ENCODE assay signal across 12 cellular contexts in genomic region chr17:75697651-75698291, GRCh38. TPM values are rescaled to one million over a fixed set of nuclear protein-coding genes. Genes with fewer than 3 reads are reported as not detected.
A peak's percentile ranks its signal among the peaks of the same experiment; 100 is the strongest.
DNase-seq lines count a peak whose midpoint lies in the region; ATAC-seq, FAIRE-seq and TF ChIP-seq lines count a peak whose summit lies in the region.
"Had no signal": no experiment of that assay in that cellular context is flagged by ENCODE, and none has a peak within 500 bp of the region (broad histone marks: within the 10 kb centered on the region; RNA-seq: fewer than 3 reads in every experiment).

No MANE protein-coding gene starts in this region.

- no TSS peak for BruUV-seq in K562 (replicated peaks; lab: Mats Ljungman, UMichigan)

- peaks cover 3% of the 10 kb centered on the region for H3K9me1 ChIP-seq in K562 (ENCODE audit: control insufficient read depth, insufficient read depth, low read length)
- no peaks in the 10 kb centered on the region for H3K9me1 ChIP-seq in keratinocyte (ENCODE audit: control insufficient read depth, extremely low read depth, insufficient read depth, low read length)

- H4K20me1 ChIP-seq in K562 (replicated peaks; ENCODE audit: control insufficient read depth, insufficient read depth, low read length) (0 out of 2 replicates have a peak, but pooled peaks cover 8% of the 10 kb centered on the region), keratinocyte (ENCODE audit: control insufficient read depth, extremely low read depth, insufficient read depth, low read length) (no peaks in the 10 kb centered on the region)

- no peak for TF ChIP-seq POLR2A in K562 (conservative IDR thresholded peaks at IDR 0.05)

- H3K27ac ChIP-seq in K562 (ENCODE audit: extremely low read depth, low read depth, low read length), result no peak overlapping the region
- peak overlapping the region; percentile 86 for H3K27ac ChIP-seq in keratinocyte (ENCODE audit: control insufficient read depth, insufficient read depth, low read length)

- H3K36me3 ChIP-seq in K562 (ENCODE audit: control insufficient read depth, insufficient read depth, low read length) (peaks cover 85% of the 10 kb centered on the region), keratinocyte (ENCODE audit: control insufficient read depth in 2 of 2, extremely low read depth in 1 of 2, insufficient read depth in 2 of 2, low read length in 2 of 2) (peaks cover 16 to 43% of the 10 kb centered on the region in 2 experiments)

- 91% methylated on average over 8 of the region's 10 CpGs for WGBS in K562 (ENCODE audit: insufficient coverage, low coverage, missing lambda C conversion rate)

- peaks cover 20% of the 10 kb centered on the region for H3K36me3 Mint-ChIP-seq in activated naive CD4-positive, alpha-beta T cell treated with anti-CD3 and anti-CD28 coated beads for 36 hours (ENCODE audit: low read depth)
- peaks cover 0 to 76% (median 16%) of the 10 kb centered on the region in 3 donors for H3K36me3 Mint-ChIP-seq in naive thymus-derived CD8-positive, alpha-beta T cell

- H3K9ac ChIP-seq in K562 (ENCODE audit: insufficient read depth in 1 of 2, low read depth in 2 of 2, low read length in 2 of 2) (peak overlapping the region in 1 of 2 experiments; percentile 76; a peak in 1 of 4 replicates), keratinocyte (ENCODE audit: control insufficient read depth, extremely low read depth, insufficient read depth, low read length) (peak overlapping the region; percentile 70)

- intact Hi-C loops in K562 (cut with micrococcal nuclease), result no loop called here
- intact Hi-C loops in activated naive CD4-positive, alpha-beta T cell treated with anti-CD3 and anti-CD28 coated beads for 36 hours (cut with micrococcal nuclease), result no loop called here

- peak; percentile 77 for DNase-seq in ELF-1 (ENCODE audit: low read depth, low spot score)
- DNase-seq in K562 (ENCODE audit: extremely low read depth in 1 of 4, low spot score in 3 of 4), result no peak
- DNase-seq in keratinocyte (ENCODE audit: low read depth, low spot score), result no peak
- peak; percentile 95 for DNase-seq in putamen (ENCODE audit: low spot score)
- no peak for DNase-seq in T1000 (lab: John Stamatoyannopoulos, UW)
- DNase-seq in GM10266 (ENCODE audit: extremely low spot score), result no peak
- DNase-seq in activated naive CD4-positive, alpha-beta T cell treated with anti-CD3 and anti-CD28 coated beads for 36 hours, result no peak
- DNase-seq in naive thymus-derived CD8-positive, alpha-beta T cell, result no peak
- DNase-seq: CD4-positive, CD25-positive, alpha-beta regulatory T cell; NCI-H226 had no signal

- dilution Hi-C loops in keratinocyte (cut with MboI; ENCODE audit: extremely low pct_ligation_motif_present, low sequenced_read_pairs), result no loop called here

- no peaks in the 10 kb centered on the region for H3K79me2 ChIP-seq in K562 (ENCODE audit: control insufficient read depth, insufficient read depth, low read length)
- H3K79me2 ChIP-seq in keratinocyte (ENCODE audit: control insufficient read depth, insufficient read depth, low read length), result peaks cover 16% of the 10 kb centered on the region

- no peak for TF ChIP-seq CTCF in K562 (IDR thresholded peaks at IDR 0.05 in 2 of 3, conservative IDR thresholded peaks at IDR 0.05 in 1 of 3; ENCODE audit: insufficient read depth in 2 of 3, low read depth in 1 of 3, low read length in 3 of 3)
- TF ChIP-seq CTCF in keratinocyte (optimal IDR thresholded peaks at IDR 0.05 in 1 of 3, IDR thresholded peaks at IDR 0.05 in 1 of 3, conservative IDR thresholded peaks at IDR 0.05 in 1 of 3; ENCODE audit: extremely low read depth in 1 of 3, insufficient read depth in 2 of 3, low read length in 3 of 3), result no peak
- no peak for TF ChIP-seq CTCF in GM10266 (IDR thresholded peaks at IDR 0.05; ENCODE audit: control insufficient read depth, insufficient read depth, low read depth, missing control alignments)

- in situ Hi-C loops in K562 (cut with MboI), result no loop called here

- H3K27me3 ChIP-seq in K562 (ENCODE audit: control insufficient read depth in 2 of 2, insufficient read depth in 2 of 2, low read length in 2 of 2) (no peaks in the 10 kb centered on the region), keratinocyte (ENCODE audit: control insufficient read depth, extremely low read depth, insufficient read depth, low read length) (no peaks in the 10 kb centered on the region)

- peaks cover 5% of the 10 kb centered on the region in 2 experiments; a peak in 4 of 5 replicates for H3K4me1 ChIP-seq in K562 (replicated peaks in 1 of 2; ENCODE audit: control insufficient read depth in 2 of 2, insufficient read depth in 2 of 2, low read length in 2 of 2)
- H3K4me1 ChIP-seq in keratinocyte (ENCODE audit: control insufficient read depth, extremely low read depth, insufficient read depth, low read length), result peaks cover 88% of the 10 kb centered on the region

- CTCF ChIA-PET in K562 (lab: Yijun Ruan, JAX; ENCODE audit: low intra/inter-chr PET ratio), result no interaction called here
- CTCF ChIA-PET in activated naive CD4-positive, alpha-beta T cell treated with anti-CD3 and anti-CD28 coated beads for 36 hours (lab: Charles Lee), result interaction anchor here (1.2 kb wide), 1 partner anchor 109 kb away, joined by 3 read pairs; no protein-coding TSS in a partner anchor

- TF ChIP-seq RAD21 in K562 (CRISPR knock-in tag; conservative IDR thresholded peaks at IDR 0.05 in 1 of 2, IDR thresholded peaks at IDR 0.05 in 1 of 2), result no peak

- no peaks in the 10 kb centered on the region for H3K9me3 ChIP-seq in K562 (replicated peaks; ENCODE audit: control insufficient read depth, insufficient read depth, low read depth, low read length)
- no peaks in the 10 kb centered on the region for H3K9me3 ChIP-seq in keratinocyte (ENCODE audit: control insufficient read depth, low read depth, low read length)

- H2AFZ ChIP-seq in K562 (ENCODE audit: low read depth, low read length) (no peak overlapping the region), keratinocyte (ENCODE audit: control insufficient read depth, low read length) (no peak overlapping the region)

- no peaks in the 10 kb centered on the region for H3K9me3 Mint-ChIP-seq in activated naive CD4-positive, alpha-beta T cell treated with anti-CD3 and anti-CD28 coated beads for 36 hours
- no peaks in the 10 kb centered on the region for H3K9me3 Mint-ChIP-seq in naive thymus-derived CD8-positive, alpha-beta T cell
- H3K9me3 Mint-ChIP-seq: CD4-positive, CD25-positive, alpha-beta regulatory T cell; central memory CD8-positive, alpha-beta T cell had no signal

- no peak overlapping the region for H3K4me3 Mint-ChIP-seq in activated naive CD4-positive, alpha-beta T cell treated with anti-CD3 and anti-CD28 coated beads for 36 hours
- H3K4me3 Mint-ChIP-seq in naive thymus-derived CD8-positive, alpha-beta T cell, result peak overlapping the region in 1 of 10 donors; percentile 14
- H3K4me3 Mint-ChIP-seq: CD4-positive, CD25-positive, alpha-beta regulatory T cell; central memory CD8-positive, alpha-beta T cell had no signal

- H3K4me2 ChIP-seq in K562 (ENCODE audit: insufficient read depth, low read length), result no peak overlapping the region
- peak overlapping the region; percentile 7 for H3K4me2 ChIP-seq in keratinocyte (ENCODE audit: control insufficient read depth, extremely low read depth, insufficient read depth, low read depth, low read length)

- H3K4me3 ChIP-seq in K562 (no peak overlapping the region), keratinocyte (ENCODE audit: control insufficient read depth in 2 of 3, extremely low read depth in 1 of 3, insufficient read depth in 2 of 3, low read depth in 1 of 3, low read length in 3 of 3) (no peak overlapping the region)

- no peak for FAIRE-seq in K562 (lab: Jason Lieb, UNC)
- FAIRE-seq in keratinocyte (lab: Jason Lieb, UNC), result peak; percentile 36
- FAIRE-seq: GM12892 had no signal

- TF ChIP-seq EP300 in K562 (IDR thresholded peaks at IDR 0.05; ENCODE audit: low read length), result no peak

- H3K27ac Mint-ChIP-seq in activated naive CD4-positive, alpha-beta T cell treated with anti-CD3 and anti-CD28 coated beads for 36 hours, result no peak overlapping the region
- H3K27ac Mint-ChIP-seq in naive thymus-derived CD8-positive, alpha-beta T cell, result peak overlapping the region in 3 of 10 donors; percentile 51 to 62 (median 60)

- no peak for ATAC-seq in K562
- no peak for ATAC-seq in naive thymus-derived CD8-positive, alpha-beta T cell

- no peaks in the 10 kb centered on the region for H3K4me1 Mint-ChIP-seq in activated naive CD4-positive, alpha-beta T cell treated with anti-CD3 and anti-CD28 coated beads for 36 hours (ENCODE audit: low read depth)
- peaks cover 0 to 4% (median 3%) of the 10 kb centered on the region in 4 donors for H3K4me1 Mint-ChIP-seq in naive thymus-derived CD8-positive, alpha-beta T cell

- POLR2A ChIA-PET in K562 (lab: Yijun Ruan, JAX), result interaction anchor here (0.7 to 1.4 kb wide), 5 partner anchors 11 to 97 kb away, joined by 3 to 4 read pairs (median 4); no protein-coding TSS in a partner anchor
- POLR2A ChIA-PET in naive thymus-derived CD8-positive, alpha-beta T cell (lab: Charles Lee), result interaction anchor here (0.5 to 1.0 kb wide), 2 partner anchors 40 to 53 kb away, joined by 3 read pairs; no protein-coding TSS in a partner anchor

- H3K27me3 Mint-ChIP-seq in activated naive CD4-positive, alpha-beta T cell treated with anti-CD3 and anti-CD28 coated beads for 36 hours (ENCODE audit: low read depth), result no peaks in the 10 kb centered on the region
- no peaks in the 10 kb centered on the region for H3K27me3 Mint-ChIP-seq in naive thymus-derived CD8-positive, alpha-beta T cell
- H3K27me3 Mint-ChIP-seq: CD4-positive, CD25-positive, alpha-beta regulatory T cell; central memory CD8-positive, alpha-beta T cell had no signal

RNA-seq across cellular contexts. Expression of gene ITGB4, which starts 23.5 kb away (rescaled TPM):
- 0.84 and 1.1 TPM in 2 replicates for total RNA-seq in K562 (2011; cell fraction: chromatin; rRNA removed; ENCODE audit: low replicate concordance)
- 1.7 and 2.4 TPM in 2 replicates for total RNA-seq in K562 (2011; cell fraction: nucleolus; rRNA removed)
- total RNA-seq in K562 (2011; cell fraction: nucleoplasm; rRNA removed), result 1.4 and 1.9 TPM in 2 replicates
- total RNA-seq in K562 (2014; rRNA removed) (0.05 and 0.82 TPM in 2 replicates), K562 (2014; rRNA removed; fragmentation: Illumina TruSeq; extraction: Trizol) (not detected in 2 replicates), K562 (2015; rRNA removed; fragmentation: Illumina TruSeq; extraction: Trizol) (0.25 and 0.26 TPM in 2 replicates), K562 (2021) (0.89 and 2.8 TPM in 2 replicates)
- polyA plus RNA-seq in K562 (2011; rRNA removed) (0.95 and 1.3 TPM in 2 replicates), K562 (2014; fragmentation: Illumina TruSeq; extraction: Trizol) (0.58 and 0.86 TPM in 2 replicates), K562 (2014; fragmentation: Nextera tagmentation; extraction: Ambion mirVana) (not detected), K562 (2014; rRNA removed) (0.93 and 1.2 TPM in 2 replicates), keratinocyte (761 to 1,084 TPM (median 1,039 TPM) in 3 replicates)
- polyA plus RNA-seq in K562 (2011; cell fraction: cytosol; rRNA removed), result 1.1 and 2.0 TPM in 2 replicates
- 2.3 and 2.6 TPM in 2 replicates for polyA plus RNA-seq in K562 (2011; cell fraction: nucleus; rRNA removed)
- polyA plus RNA-seq in K562 (2012), result 1.9 and 4.1 TPM in 2 replicates
- polyA minus RNA-seq in K562 (2011; rRNA and poly(A)+ RNA removed), result 0.24 and 0.32 TPM in 2 replicates
- 3.4 and 4.2 TPM in 2 replicates for polyA minus RNA-seq in K562 (2011; cell fraction: cytosol; rRNA and poly(A)+ RNA removed)
- 0.89 and 1.2 TPM in 2 replicates for polyA minus RNA-seq in K562 (2011; cell fraction: nucleus; rRNA and poly(A)+ RNA removed)
- polyA plus RNA-seq in keratinocyte (2011; ENCODE audit: low read depth), result 357 TPM
- 399 and 802 TPM in 2 replicates for polyA plus RNA-seq in keratinocyte (2011; cell fraction: cytosol; rRNA removed)
- 3,183 and 4,055 TPM in 2 replicates for polyA plus RNA-seq in keratinocyte (2011; cell fraction: nucleus; rRNA removed)
- polyA plus RNA-seq in keratinocyte (2012; ENCODE audit: low replicate concordance), result 790 and 2,344 TPM in 2 replicates
- polyA minus RNA-seq in keratinocyte, result 1,878 to 7,870 TPM (median 1,919 TPM) in 3 replicates
- 2,383 TPM for polyA minus RNA-seq in keratinocyte (2011; cell fraction: cytosol; rRNA and poly(A)+ RNA removed)
- polyA minus RNA-seq in keratinocyte (2011; cell fraction: nucleus; rRNA and poly(A)+ RNA removed), result 4,240 and 4,449 TPM in 2 replicates
- total RNA-seq in activated naive CD4-positive, alpha-beta T cell treated with anti-CD3 and anti-CD28 coated beads for 36 hours, result 1 to 10 TPM in 1 of 2 experiments, under 1 TPM in 1; 0.83 to 1.0 TPM
- total RNA-seq in naive thymus-derived CD8-positive, alpha-beta T cell, result 1 to 10 TPM; 1.5 to 2.4 TPM
- polyA plus RNA-seq in naive thymus-derived CD8-positive, alpha-beta T cell, result 1 to 10 TPM in 2 of 3 donors, under 1 TPM in 1; 0.35 to 1.9 (median 1.4) TPM
- total RNA-seq: CD4-positive, CD25-positive, alpha-beta regulatory T cell had no signal

RNA-seq across cellular contexts. Expression of gene SAP30BP, which starts 30.6 kb away (rescaled TPM):
- total RNA-seq in K562 (2011; cell fraction: chromatin; rRNA removed; ENCODE audit: low replicate concordance), result 143 and 213 TPM in 2 replicates
- 100 and 111 TPM in 2 replicates for total RNA-seq in K562 (2011; cell fraction: nucleolus; rRNA removed)
- total RNA-seq in K562 (2011; cell fraction: nucleoplasm; rRNA removed), result 123 and 149 TPM in 2 replicates
- total RNA-seq in K562 (2014; rRNA removed) (57.9 and 59.7 TPM in 2 replicates), K562 (2014; rRNA removed; fragmentation: Illumina TruSeq; extraction: Trizol) (45.3 and 51.8 TPM in 2 replicates), K562 (2015; rRNA removed; fragmentation: Illumina TruSeq; extraction: Trizol) (62.4 and 64.7 TPM in 2 replicates), K562 (2021) (60.6 and 71.7 TPM in 2 replicates)
- polyA plus RNA-seq in K562 (2011; rRNA removed) (69.3 and 70.7 TPM in 2 replicates), K562 (2014; fragmentation: Illumina TruSeq; extraction: Trizol) (90.8 and 91.7 TPM in 2 replicates), K562 (2014; fragmentation: Nextera tagmentation; extraction: Ambion mirVana) (100 to 1,000 TPM; 103 to 154 TPM), K562 (2014; rRNA removed) (67.8 and 86.4 TPM in 2 replicates), keratinocyte (99.0 to 103 TPM (median 101 TPM) in 3 replicates)
- 58.9 and 85.2 TPM in 2 replicates for polyA plus RNA-seq in K562 (2011; cell fraction: cytosol; rRNA removed)
- polyA plus RNA-seq in K562 (2011; cell fraction: nucleus; rRNA removed), result 164 and 209 TPM in 2 replicates
- 49.6 and 51.6 TPM in 2 replicates for polyA plus RNA-seq in K562 (2012)
- 49.7 and 52.3 TPM in 2 replicates for polyA minus RNA-seq in K562 (2011; rRNA and poly(A)+ RNA removed)
- polyA minus RNA-seq in K562 (2011; cell fraction: cytosol; rRNA and poly(A)+ RNA removed), result 25.6 and 27.8 TPM in 2 replicates
- 44.7 and 59.0 TPM in 2 replicates for polyA minus RNA-seq in K562 (2011; cell fraction: nucleus; rRNA and poly(A)+ RNA removed)
- polyA plus RNA-seq in keratinocyte (2011; ENCODE audit: low read depth), result 115 TPM
- polyA plus RNA-seq in keratinocyte (2011; cell fraction: cytosol; rRNA removed), result 97.8 and 111 TPM in 2 replicates
- polyA plus RNA-seq in keratinocyte (2011; cell fraction: nucleus; rRNA removed), result 174 and 189 TPM in 2 replicates
- 80.5 and 96.0 TPM in 2 replicates for polyA plus RNA-seq in keratinocyte (2012; ENCODE audit: low replicate concordance)
- 44.9 to 68.4 TPM (median 58.9 TPM) in 3 replicates for polyA minus RNA-seq in keratinocyte
- polyA minus RNA-seq in keratinocyte (2011; cell fraction: cytosol; rRNA and poly(A)+ RNA removed), result 52.4 TPM
- polyA minus RNA-seq in keratinocyte (2011; cell fraction: nucleus; rRNA and poly(A)+ RNA removed), result 43.7 and 56.2 TPM in 2 replicates
- total RNA-seq in activated naive CD4-positive, alpha-beta T cell treated with anti-CD3 and anti-CD28 coated beads for 36 hours, result 10 to 100 TPM; 68.3 TPM
- 100 to 1,000 TPM in 1 of 2 experiments, 10 to 100 TPM in 1; 99.2 to 121 TPM for total RNA-seq in naive thymus-derived CD8-positive, alpha-beta T cell
- 10 to 100 TPM; 57.8 to 72.0 (median 69.6) TPM for polyA plus RNA-seq in naive thymus-derived CD8-positive, alpha-beta T cell

RNA-seq across cellular contexts. Expression of gene RECQL5, which starts 30.8 kb away (rescaled TPM):
- total RNA-seq in K562 (2011; cell fraction: chromatin; rRNA removed; ENCODE audit: low replicate concordance), result 97.0 and 197 TPM in 2 replicates
- total RNA-seq in K562 (2011; cell fraction: nucleolus; rRNA removed), result 104 and 108 TPM in 2 replicates
- total RNA-seq in K562 (2011; cell fraction: nucleoplasm; rRNA removed), result 77.7 and 81.3 TPM in 2 replicates
- 25.2 and 26.8 TPM in 2 replicates for total RNA-seq in K562 (2014; rRNA removed)
- 12.3 and 14.5 TPM in 2 replicates for total RNA-seq in K562 (2014; rRNA removed; fragmentation: Illumina TruSeq; extraction: Trizol)
- 15.2 and 15.9 TPM in 2 replicates for total RNA-seq in K562 (2015; rRNA removed; fragmentation: Illumina TruSeq; extraction: Trizol)
- 34.8 and 35.7 TPM in 2 replicates for total RNA-seq in K562 (2021)
- 16.4 and 20.4 TPM in 2 replicates for polyA plus RNA-seq in K562 (2011; rRNA removed)
- polyA plus RNA-seq in K562 (2011; cell fraction: cytosol; rRNA removed), result 10.3 and 14.7 TPM in 2 replicates
- polyA plus RNA-seq in K562 (2011; cell fraction: nucleus; rRNA removed), result 132 and 169 TPM in 2 replicates
- 19.7 and 37.0 TPM in 2 replicates for polyA plus RNA-seq in K562 (2012)
- 23.1 and 27.9 TPM in 2 replicates for polyA plus RNA-seq in K562 (2014; fragmentation: Illumina TruSeq; extraction: Trizol)
- polyA plus RNA-seq in K562 (2014; fragmentation: Nextera tagmentation; extraction: Ambion mirVana), result 1 to 10 TPM; 4.1 to 5.8 TPM
- 23.1 and 27.1 TPM in 2 replicates for polyA plus RNA-seq in K562 (2014; rRNA removed)
- polyA minus RNA-seq in K562 (2011; rRNA and poly(A)+ RNA removed), result 20.8 and 22.5 TPM in 2 replicates
- polyA minus RNA-seq in K562 (2011; cell fraction: cytosol; rRNA and poly(A)+ RNA removed), result 11.2 and 20.5 TPM in 2 replicates
- 31.6 and 42.1 TPM in 2 replicates for polyA minus RNA-seq in K562 (2011; cell fraction: nucleus; rRNA and poly(A)+ RNA removed)
- 11.9 to 15.8 TPM (median 12.9 TPM) in 3 replicates for polyA plus RNA-seq in keratinocyte
- polyA plus RNA-seq in keratinocyte (2011; ENCODE audit: low read depth), result 5.9 TPM
- 5.3 and 5.5 TPM in 2 replicates for polyA plus RNA-seq in keratinocyte (2011; cell fraction: cytosol; rRNA removed)
- 80.9 and 96.7 TPM in 2 replicates for polyA plus RNA-seq in keratinocyte (2011; cell fraction: nucleus; rRNA removed)
- 16.7 and 20.5 TPM in 2 replicates for polyA plus RNA-seq in keratinocyte (2012; ENCODE audit: low replicate concordance)
- 31.0 to 53.1 TPM (median 38.4 TPM) in 3 replicates for polyA minus RNA-seq in keratinocyte
- 11.1 TPM for polyA minus RNA-seq in keratinocyte (2011; cell fraction: cytosol; rRNA and poly(A)+ RNA removed)
- 35.5 and 43.4 TPM in 2 replicates for polyA minus RNA-seq in keratinocyte (2011; cell fraction: nucleus; rRNA and poly(A)+ RNA removed)
- total RNA-seq in activated naive CD4-positive, alpha-beta T cell treated with anti-CD3 and anti-CD28 coated beads for 36 hours, result 10 to 100 TPM; 36.2 to 44.0 TPM
- total RNA-seq in naive thymus-derived CD8-positive, alpha-beta T cell, result 10 to 100 TPM; 76.0 to 79.0 TPM
- 10 to 100 TPM; 12.3 to 23.4 (median 19.3) TPM for polyA plus RNA-seq in naive thymus-derived CD8-positive, alpha-beta T cell

Comparison
In these comparisons a context has a peak if more than half of its experiments do, and no peak if none do; other contexts are left out.
1. DNase-seq: peak in ELF-1 (single experiment) and putamen (single experiment); none in K562 (0 of 4), keratinocyte (single experiment), T1000 (single experiment), GM10266 (single experiment), activated naive CD4-positive, alpha-beta T cell treated with anti-CD3 and anti-CD28 coated beads for 36 hours (single experiment) and naive thymus-derived CD8-positive, alpha-beta T cell (0 of 10).